8 cellular contexts compared by ENCODE assay signal in genomic region chr9:111481885-111482636, GRCh38. TPM values are rescaled to one million over a fixed set of nuclear protein-coding genes. Genes with fewer than 3 reads are reported as not detected.
DNase-seq lines count a peak whose midpoint lies in the region; ATAC-seq and TF ChIP-seq lines count a peak whose summit lies in the region.

No MANE protein-coding gene starts in this region.

- CTCF ChIA-PET in activated CD4-positive, alpha-beta T cell treated with anti-CD3 and anti-CD28 coated beads, Interleukin-2, amount 10 ng/mL, durations not matched to agents 7 days and 5 days (lab: Charles Lee), result interaction anchor here (0.7 kb wide), 1 partner anchor 1182 kb away, joined by 5 read pairs; no protein-coding TSS in a partner anchor

- H3K9me3 ChIP-seq in mononuclear cell (ENCODE audit: low read depth, low read length), result no peaks in the 10 kb centered on the region

- H3K4me1 Mint-ChIP-seq in activated CD4-positive, alpha-beta T cell treated with anti-CD3 and anti-CD28 coated beads, Interleukin-2, amount 10 ng/mL, durations not matched to agents 7 days and 5 days, result peaks cover 40% of the 10 kb centered on the region
- peaks cover 35% of the 10 kb centered on the region for H3K4me1 Mint-ChIP-seq in central memory CD8-positive, alpha-beta T cell

- peak overlapping the region; percentile 82 for H3K4me3 Mint-ChIP-seq in activated CD4-positive, alpha-beta T cell treated with anti-CD3 and anti-CD28 coated beads, Interleukin-2, amount 10 ng/mL, durations not matched to agents 7 days and 5 days
- peak overlapping the region; percentile 83 for H3K4me3 Mint-ChIP-seq in central memory CD8-positive, alpha-beta T cell

- H3K9me3 Mint-ChIP-seq in activated CD4-positive, alpha-beta T cell treated with anti-CD3 and anti-CD28 coated beads, Interleukin-2, amount 10 ng/mL, durations not matched to agents 7 days and 5 days, result no peaks in the 10 kb centered on the region
- H3K9me3 Mint-ChIP-seq in central memory CD8-positive, alpha-beta T cell, result no peaks in the 10 kb centered on the region

- H3K27me3 ChIP-seq in mononuclear cell (ENCODE audit: insufficient read depth, low read length), result no peaks in the 10 kb centered on the region

- H3K36me3 Mint-ChIP-seq in activated CD4-positive, alpha-beta T cell treated with anti-CD3 and anti-CD28 coated beads, Interleukin-2, amount 10 ng/mL, durations not matched to agents 7 days and 5 days (ENCODE audit: low read depth), result peaks cover 8% of the 10 kb centered on the region
- peaks cover 4% of the 10 kb centered on the region for H3K36me3 Mint-ChIP-seq in central memory CD8-positive, alpha-beta T cell (ENCODE audit: insufficient read depth)

- H3K4me1 ChIP-seq in mononuclear cell (ENCODE audit: insufficient read depth, low read length), result peaks cover 28% of the 10 kb centered on the region

- no peak for DNase-seq in activated CD4-positive, alpha-beta T cell treated with anti-CD3 and anti-CD28 coated beads, Interleukin-2, amount 10 ng/mL, durations not matched to agents 7 days and 5 days
- DNase-seq in activated CD4-positive, alpha-beta T cell treated with anti-CD3 and anti-CD28 coated beads for 4 hours, result no peak
- peak; percentile 69 for DNase-seq in NCI-H748 (lab: John Stamatoyannopoulos, UW; ENCODE audit: unreplicated experiment)
- no peak for DNase-seq in central memory CD8-positive, alpha-beta T cell (ENCODE audit: low spot score in 2 of 2)
- DNase-seq in stimulated activated naive CD4-positive, alpha-beta T cell treated with Interleukin-2 at 50 U/mL for 16 hours (lab: John Stamatoyannopoulos, UW), result no peak

- H3K4me3 ChIP-seq in mononuclear cell (ENCODE audit: low read length), result peak overlapping the region; percentile 97

- H3K27me3 Mint-ChIP-seq in activated CD4-positive, alpha-beta T cell treated with anti-CD3 and anti-CD28 coated beads, Interleukin-2, amount 10 ng/mL, durations not matched to agents 7 days and 5 days, result no peaks in the 10 kb centered on the region
- no peaks in the 10 kb centered on the region for H3K27me3 Mint-ChIP-seq in central memory CD8-positive, alpha-beta T cell

- POLR2A ChIA-PET in activated CD4-positive, alpha-beta T cell treated with anti-CD3 and anti-CD28 coated beads, Interleukin-2, amount 10 ng/mL, durations not matched to agents 7 days and 5 days (lab: Charles Lee), result no interaction called here

- no peak for ATAC-seq in central memory CD8-positive, alpha-beta T cell (replicated peaks; ENCODE audit: extremely low read depth, poor library complexity, severe bottlenecking)
- ATAC-seq in GM18505 (IDR thresholded peaks at IDR 0.05; ENCODE audit: unreplicated experiment) (no peak), GM19467 (IDR thresholded peaks at IDR 0.05; ENCODE audit: unreplicated experiment) (no peak)

- TF ChIP-seq POLR2A in GM18505 (IDR thresholded peaks at IDR 0.05; ENCODE audit: borderline replicate concordance, extremely low read depth, insufficient read depth, insufficient read length), result no peak

- H3K27ac Mint-ChIP-seq in activated CD4-positive, alpha-beta T cell treated with anti-CD3 and anti-CD28 coated beads, Interleukin-2, amount 10 ng/mL, durations not matched to agents 7 days and 5 days, result peak overlapping the region; percentile 90
- peak overlapping the region; percentile 39 for H3K27ac Mint-ChIP-seq in central memory CD8-positive, alpha-beta T cell (ENCODE audit: low read depth)

RNA-seq across cellular contexts. Expression of gene ECPAS, which starts 2.1 kb away (rescaled TPM):
- total RNA-seq in activated CD4-positive, alpha-beta T cell treated with anti-CD3 and anti-CD28 coated beads, Interleukin-2, amount 10 ng/mL, durations not matched to agents 7 days and 5 days, result 10 to 100 TPM; 55.5 to 69.4 TPM
- 49.1 TPM for total RNA-seq in mononuclear cell

RNA-seq across cellular contexts. Expression of gene ZNF483, which starts 42.9 kb away (rescaled TPM):
- 1 to 10 TPM; 2.4 to 2.7 TPM for total RNA-seq in activated CD4-positive, alpha-beta T cell treated with anti-CD3 and anti-CD28 coated beads, Interleukin-2, amount 10 ng/mL, durations not matched to agents 7 days and 5 days
- total RNA-seq in mononuclear cell, result 29.9 TPM
